In genomic region chr1:185284533-185285244, GRCh38 we compare ENCODE assay signal across 18 cellular contexts. TPM values are rescaled to one million over a fixed set of nuclear protein-coding genes. Genes with fewer than 3 reads are reported as not detected.
A peak's percentile ranks its signal among the peaks of the same experiment; 100 is the strongest.
DNase-seq lines count a peak whose midpoint lies in the region; ATAC-seq, FAIRE-seq and TF ChIP-seq lines count a peak whose summit lies in the region.
"Had no signal": no experiment of that assay in that cellular context is flagged by ENCODE, and none has a peak within 500 bp of the region (broad histone marks: within the 10 kb centered on the region; RNA-seq: fewer than 3 reads in every experiment).

No MANE protein-coding gene starts in this region.

- peaks cover 11% of the 10 kb centered on the region for H3K36me3 Mint-ChIP-seq in astrocyte (ENCODE audit: low read depth, unreplicated experiment)
- H3K36me3 Mint-ChIP-seq in mesothelial cell of epicardium: peaks cover 44% of the 10 kb centered on the region
- H3K36me3 Mint-ChIP-seq in MCF 10A (ENCODE audit: insufficient read depth, unreplicated experiment): peaks cover 6% of the 10 kb centered on the region

- H4K20me1 ChIP-seq in SK-N-SH (ENCODE audit: insufficient read depth) (no peaks in the 10 kb centered on the region), astrocyte (ENCODE audit: insufficient read depth, low read length) (no peaks in the 10 kb centered on the region)

- H3K27ac Mint-ChIP-seq in astrocyte (ENCODE audit: unreplicated experiment) (peak overlapping the region; percentile 5), mesothelial cell of epicardium (peak overlapping the region; percentile 80), MCF 10A (ENCODE audit: low read depth, unreplicated experiment) (no peak overlapping the region)

- no peak overlapping the region for H3K4me3 ChIP-seq in SK-N-SH (ENCODE audit: low read depth in 2 of 2, low read length in 1 of 2)
- no peak overlapping the region for H3K4me3 ChIP-seq in astrocyte (ENCODE audit: insufficient read depth, low read depth, low read length)
- H3K4me3 ChIP-seq: gastroesophageal sphincter, thoracic aorta had no signal

- H3K79me2 ChIP-seq in SK-N-SH (ENCODE audit: insufficient read depth) (no peaks in the 10 kb centered on the region), astrocyte (ENCODE audit: insufficient read depth, low read length) (no peaks in the 10 kb centered on the region)

- H2AFZ ChIP-seq in SK-N-SH (ENCODE audit: low read depth) (no peak overlapping the region), astrocyte (ENCODE audit: low read depth, low read length) (no peak overlapping the region)

- H3K36me3 ChIP-seq in SK-N-SH (replicated peaks in 1 of 2; ENCODE audit: control insufficient read depth in 1 of 2, insufficient read depth in 2 of 2, low read length in 1 of 2): peaks cover 5 to 6% of the 10 kb centered on the region in 2 experiments
- H3K36me3 ChIP-seq in astrocyte (ENCODE audit: insufficient read depth, low read length): no peaks in the 10 kb centered on the region
- H3K36me3 ChIP-seq: thoracic aorta had no signal

- H3K9ac ChIP-seq in SK-N-SH: no peak overlapping the region
- no peak overlapping the region for H3K9ac ChIP-seq in astrocyte (ENCODE audit: low read length)

- H3K4me1 ChIP-seq in SK-N-SH (ENCODE audit: control insufficient read depth in 1 of 2, insufficient read depth in 2 of 2, low read depth in 1 of 2, low read length in 1 of 2): peaks cover 0 to 5% of the 10 kb centered on the region in 2 experiments; a peak in 2 of 4 replicates
- no peaks in the 10 kb centered on the region for H3K4me1 ChIP-seq in astrocyte (ENCODE audit: insufficient read depth, low read length)

- H3K9me3 ChIP-seq in SK-N-SH (no peaks in the 10 kb centered on the region), astrocyte (ENCODE audit: insufficient read depth, low read depth, low read length) (no peaks in the 10 kb centered on the region)
- H3K9me3 ChIP-seq: gastroesophageal sphincter, thoracic aorta had no signal

- TF ChIP-seq CTCF in SK-N-SH (IDR thresholded peaks at IDR 0.05) (no peak), astrocyte (IDR thresholded peaks at IDR 0.05; ENCODE audit: insufficient read depth, low read depth, low read length) (no peak), mesothelial cell of epicardium (IDR thresholded peaks at IDR 0.05; ENCODE audit: unreplicated experiment) (no peak), GM20000 (IDR thresholded peaks at IDR 0.05; ENCODE audit: extremely low read depth, missing control alignments) (no peak), MCF 10A (IDR thresholded peaks at IDR 0.05; ENCODE audit: unreplicated experiment) (no peak)

- TF ChIP-seq EP300 in SK-N-SH (IDR thresholded peaks at IDR 0.05; ENCODE audit: borderline replicate concordance in 1 of 2, low read depth in 1 of 2, low read length in 1 of 2): no peak

- H3K27me3 ChIP-seq in SK-N-SH (ENCODE audit: insufficient read depth) (no peaks in the 10 kb centered on the region), astrocyte (ENCODE audit: insufficient read depth, low read length) (no peaks in the 10 kb centered on the region)
- H3K27me3 ChIP-seq: gastroesophageal sphincter had no signal

- BruUV-seq in MCF 10A (replicated peaks; lab: Mats Ljungman, UMichigan): no TSS peak

- H3K4me2 ChIP-seq in SK-N-SH (no peak overlapping the region), astrocyte (ENCODE audit: low read length) (no peak overlapping the region)

- no peak for DNase-seq in SK-N-SH
- DNase-seq in HUDEP-2 (lab: John Stamatoyannopoulos, UW; ENCODE audit: unreplicated experiment in 76 of 76): peak in 75 of 76 experiments; percentile 17 to 97 (median 78)
- DNase-seq in astrocyte (ENCODE audit: low read depth): peak; percentile 17
- no peak for DNase-seq in mesothelial cell of epicardium (ENCODE audit: low spot score in 2 of 2, unreplicated experiment in 2 of 2)
- no peak for DNase-seq in GM20000 (ENCODE audit: low spot score)
- DNase-seq in MCF 10A (ENCODE audit: unreplicated experiment): no peak
- DNase-seq: 8988T; activated T-cell treated with anti-CD3 and anti-CD28 coated beads for 4 hours; DMS153; effector CD8-positive, alpha-beta T cell; NCI-H1436 treated with DMSO at 0.1 percent for 48 hours; NCI-H526 treated with DMSO at 0.1 percent for 48 hours; SIG-M5 had no signal

- H3K9me3 Mint-ChIP-seq in astrocyte (ENCODE audit: unreplicated experiment): no peaks in the 10 kb centered on the region
- peaks cover 43% of the 10 kb centered on the region for H3K9me3 Mint-ChIP-seq in mesothelial cell of epicardium
- no peaks in the 10 kb centered on the region for H3K9me3 Mint-ChIP-seq in MCF 10A (ENCODE audit: unreplicated experiment)

- no peak for TF ChIP-seq RAD21 in SK-N-SH (IDR thresholded peaks at IDR 0.05; ENCODE audit: low read length)

- H3K4me3 Mint-ChIP-seq in astrocyte (ENCODE audit: unreplicated experiment) (no peak overlapping the region), mesothelial cell of epicardium (no peak overlapping the region), MCF 10A (ENCODE audit: unreplicated experiment) (no peak overlapping the region)

- no peaks in the 10 kb centered on the region for H3K9me2 ChIP-seq in SK-N-SH

- H3K4me1 Mint-ChIP-seq in astrocyte (ENCODE audit: low read depth, unreplicated experiment): peaks cover 14% of the 10 kb centered on the region
- peaks cover 11% of the 10 kb centered on the region for H3K4me1 Mint-ChIP-seq in mesothelial cell of epicardium
- peaks cover 3% of the 10 kb centered on the region for H3K4me1 Mint-ChIP-seq in MCF 10A (ENCODE audit: insufficient read depth, unreplicated experiment)

- H3K27ac ChIP-seq in SK-N-SH (ENCODE audit: low read depth in 2 of 2, low read length in 1 of 2) (no peak overlapping the region), astrocyte (ENCODE audit: low read depth, low read length) (no peak overlapping the region)
- H3K27ac ChIP-seq: gastroesophageal sphincter, thoracic aorta, VCaP had no signal

- no peak for FAIRE-seq in astrocyte (lab: Jason Lieb, UNC)

- H3K27me3 Mint-ChIP-seq in astrocyte (ENCODE audit: low read depth, unreplicated experiment) (no peaks in the 10 kb centered on the region), mesothelial cell of epicardium (ENCODE audit: low read depth) (no peaks in the 10 kb centered on the region), MCF 10A (ENCODE audit: insufficient read depth, unreplicated experiment) (no peaks in the 10 kb centered on the region)

- POLR2A ChIA-PET in SK-N-SH (lab: Yijun Ruan, JAX) (no interaction called here), MCF 10A (lab: Yijun Ruan, JAX) (interaction anchor here (0.6 kb wide), 1 partner anchor 311 kb away, joined by 3 read pairs; no protein-coding TSS in a partner anchor)

- intact Hi-C loops in MCF 10A (cut with micrococcal nuclease): no loop called here

- ATAC-seq in SK-N-SH treated with all-trans-retinoic acid at 6 μM for 48 hours (peak; percentile 55), GM21786 (IDR thresholded peaks at IDR 0.05; ENCODE audit: unreplicated experiment) (no peak)
- ATAC-seq: gastroesophageal sphincter had no signal

- CTCF ChIA-PET in SK-N-SH (lab: Yijun Ruan, JAX) (no interaction called here), MCF 10A (lab: Yijun Ruan, JAX) (interaction anchor here (0.6 to 0.7 kb wide), 3 partner anchors 24 to 153 kb away, joined by 3 to 10 read pairs (median 5); no protein-coding TSS in a partner anchor)

- WGBS in SK-N-SH (ENCODE audit: low lambda C conversion rate): 60% methylated on average over 2 of the region's 2 CpGs

- no peaks in the 10 kb centered on the region for H3F3A ChIP-seq in SK-N-SH (replicated peaks; ENCODE audit: insufficient read depth)

TF ChIP-seq in SK-N-SH treated with all-trans-retinoic acid at 6 μM for 48 hours, 23 proteins besides CTCF, POLR2A, EP300 and RAD21 (continues in another document):
- TF ChIP-seq PPARA (CRISPR knock-in tag; IDR thresholded peaks at IDR 0.05; ENCODE audit: borderline replicate concordance): no peak
- no peak for TF ChIP-seq ZFP3 (CRISPR knock-in tag; IDR thresholded peaks at IDR 0.05)
- no peak for TF ChIP-seq TOX (CRISPR knock-in tag; IDR thresholded peaks at IDR 0.05; ENCODE audit: borderline replicate concordance)

TF ChIP-seq in SK-N-SH, 30 proteins besides CTCF, POLR2A, EP300 and RAD21 (continues in another document):
- TF ChIP-seq POLR2AphosphoS5 (IDR thresholded peaks at IDR 0.05; ENCODE audit: low read depth, low read length): no peak
- no peak for TF ChIP-seq ZBTB33 (IDR thresholded peaks at IDR 0.05; ENCODE audit: borderline replicate concordance, low read depth)
- TF ChIP-seq YY1 (IDR thresholded peaks at IDR 0.05; ENCODE audit: low read depth): no peak

RNA-seq across cellular contexts. Expression of gene IVNS1ABP, which starts 32.4 kb away (rescaled TPM):
- 24.5 and 31.5 TPM in 2 replicates for polyA plus RNA-seq in SK-N-SH (2012; rRNA removed)
- polyA plus RNA-seq in SK-N-SH (2012; cell fraction: cytosol; rRNA removed): 24.5 and 29.6 TPM in 2 replicates
- 72.1 and 91.2 TPM in 2 replicates for polyA plus RNA-seq in SK-N-SH (2012; cell fraction: nucleus; rRNA removed)
- total RNA-seq in astrocyte (94.0 and 107 TPM in 2 replicates), mesothelial cell of epicardium (162 to 167 TPM (median 166 TPM) in 3 replicates), MCF 10A (2022) (67.4 and 92.0 TPM in 2 replicates)

Comparison
In these comparisons a context has a peak if more than half of its experiments do, and no peak if none do; other contexts are left out.
1. DNase-seq: peak in HUDEP-2 (75 of 76) and astrocyte (single experiment); none in SK-N-SH (single experiment), mesothelial cell of epicardium (0 of 2), GM20000 (single experiment) and MCF 10A (single experiment).